Comparison of ENCODE assay signal across 11 cellular contexts in genomic region chr1:226973898-226974543, GRCh38. TPM values are rescaled to one million over a fixed set of nuclear protein-coding genes. Genes with fewer than 3 reads are reported as not detected.
DNase-seq lines count a peak whose midpoint lies in the region; ATAC-seq and TF ChIP-seq lines count a peak whose summit lies in the region.
"Had no signal": no experiment of that assay in that cellular context is flagged by ENCODE, and none has a peak within 500 bp of the region (broad histone marks: within the 10 kb centered on the region; RNA-seq: fewer than 3 reads in every experiment).

No MANE protein-coding gene starts in this region.

- H3K9ac ChIP-seq in neuronal stem cell (ENCODE audit: low read depth, low read length, poor library complexity): no peak overlapping the region

- H3K36me3 ChIP-seq in ACC112 (ENCODE audit: insufficient read depth, low read length) (peaks cover 5% of the 10 kb centered on the region), neuronal stem cell (replicated peaks in 1 of 2; ENCODE audit: control insufficient read depth in 2 of 2, insufficient read depth in 2 of 2, low read length in 2 of 2) (peaks cover 2 to 3% of the 10 kb centered on the region in 2 donors)

- H2AFZ ChIP-seq in ACC112 (ENCODE audit: low read length, unreplicated experiment): peak overlapping the region; percentile 85
- peak overlapping the region; percentile 43 for H2AFZ ChIP-seq in neuronal stem cell (ENCODE audit: low read length)

- H2BK15ac ChIP-seq in neuronal stem cell (ENCODE audit: low read length): no peak overlapping the region

- H3K79me2 ChIP-seq in ACC112 (ENCODE audit: control insufficient read depth, insufficient read depth, low read length, unreplicated experiment): no peaks in the 10 kb centered on the region

- no peak overlapping the region for H3K4ac ChIP-seq in neuronal stem cell (ENCODE audit: low read length)

- DNase-seq in RWPE1 (ENCODE audit: low spot score) (peak; percentile 47), fibroblast of the aortic adventitia (ENCODE audit: low read depth) (peak; percentile 62), neuronal stem cell (ENCODE audit: low spot score) (no peak), amniotic stem cell (lab: John Stamatoyannopoulos, UW) (no peak), NCI-H82 treated with DMSO at 0.1 percent for 48 hours (lab: John Stamatoyannopoulos, UW; ENCODE audit: unreplicated experiment) (no peak)
- DNase-seq: activated CD4-positive, alpha-beta T cell treated with anti-CD3 and anti-CD28 coated beads, Interleukin-2, amount 50 U/mL, for 1 hour; CD4-positive, CD25-positive, alpha-beta regulatory T cell; NCI-H774 had no signal

- peak overlapping the region; percentile 45 for H3K18ac ChIP-seq in neuronal stem cell (ENCODE audit: low read length)

- peak overlapping the region; percentile 8 for H2BK12ac ChIP-seq in neuronal stem cell (ENCODE audit: low read length)

- H3K27ac ChIP-seq in ACC112 (ENCODE audit: low read depth, low read length): peak overlapping the region; percentile 26; the same call in 1 of the 2 replicates
- H3K27ac ChIP-seq in RWPE1: peak overlapping the region; percentile 61
- H3K27ac ChIP-seq in neuronal stem cell (replicated peaks; ENCODE audit: low read length): no peak overlapping the region

- H3K4me3 ChIP-seq in ACC112 (ENCODE audit: low read depth, low read length): no peak overlapping the region
- H3K4me3 ChIP-seq in fibroblast of the aortic adventitia (ENCODE audit: low read depth, low read length): no peak overlapping the region
- H3K4me3 ChIP-seq in neuronal stem cell (ENCODE audit: low read length in 2 of 2): no peak overlapping the region

- no peak overlapping the region for H2BK120ac ChIP-seq in neuronal stem cell (ENCODE audit: low read depth, low read length)

- CTCF ChIA-PET in RWPE1 (lab: Yijun Ruan, JAX): interaction anchor here (0.6 to 1.4 kb wide), 2 partner anchors 10 to 425 kb away, joined by 3 to 4 read pairs; partner anchors contain the start of gene STUM

- peaks cover 5% of the 10 kb centered on the region in 2 donors for H3K9me3 ChIP-seq in neuronal stem cell (replicated peaks in 1 of 2; ENCODE audit: control insufficient read depth in 2 of 2, insufficient read depth in 1 of 2, low read depth in 1 of 2, low read length in 2 of 2)

- H3K14ac ChIP-seq in neuronal stem cell (ENCODE audit: low read length): no peak overlapping the region

- H2AK5ac ChIP-seq in neuronal stem cell (ENCODE audit: low read depth, low read length): peak overlapping the region; percentile 72

- peak overlapping the region; percentile 32 for H2BK5ac ChIP-seq in neuronal stem cell (ENCODE audit: low read length)

- H3K27me3 ChIP-seq in ACC112 (ENCODE audit: insufficient read depth, low read length): no peaks in the 10 kb centered on the region
- H3K27me3 ChIP-seq in neuronal stem cell (ENCODE audit: control insufficient read depth in 3 of 3, insufficient read depth in 3 of 3, low read depth in 1 of 3, low read length in 3 of 3): no peaks in the 10 kb centered on the region

- no peak overlapping the region for H3K4me2 ChIP-seq in neuronal stem cell (ENCODE audit: insufficient read depth, low read length, poor library complexity, severe bottlenecking)

- TF ChIP-seq CTCF in RWPE1 (conservative IDR thresholded peaks at IDR 0.05; ENCODE audit: low read depth) (no peak), fibroblast of the aortic adventitia (IDR thresholded peaks at IDR 0.05; ENCODE audit: insufficient read depth, low read length) (no peak)

- no peak overlapping the region for H3K23ac ChIP-seq in neuronal stem cell (ENCODE audit: low read depth, low read length, poor library complexity)

- POLR2A ChIA-PET in RWPE1 (lab: Yijun Ruan, JAX; ENCODE audit: low non-redundant PET): interaction anchor here (0.6 kb wide), 1 partner anchor 35 kb away, joined by 3 read pairs; no protein-coding TSS in a partner anchor

- no peak overlapping the region for H4K8ac ChIP-seq in neuronal stem cell (ENCODE audit: low read depth, low read length)

- ATAC-seq in GM21390 (IDR thresholded peaks at IDR 0.05; ENCODE audit: unreplicated experiment) (no peak), HG03432 (IDR thresholded peaks at IDR 0.05; ENCODE audit: unreplicated experiment) (no peak)

- no CpG with 5 or more reads among the region's 11 CpGs for whole genome bisulfite sequencing in neuronal stem cell (ENCODE audit: extremely low coverage in 2 of 2, insufficient read length in 2 of 2, insufficient replicate concordance in 1 of 2), 2 donors

- no peak overlapping the region for H4K91ac ChIP-seq in neuronal stem cell (ENCODE audit: low read depth, low read length, poor library complexity)

- peaks cover 5% of the 10 kb centered on the region for H3K79me1 ChIP-seq in neuronal stem cell (ENCODE audit: low read depth, low read length)

- H3K4me1 ChIP-seq in ACC112 (ENCODE audit: control insufficient read depth, insufficient read depth, low read length, unreplicated experiment): peaks cover 16% of the 10 kb centered on the region
- H3K4me1 ChIP-seq in neuronal stem cell (ENCODE audit: control insufficient read depth in 2 of 2, insufficient read depth in 1 of 2, low read depth in 1 of 2, low read length in 2 of 2): peaks cover 21 to 23% of the 10 kb centered on the region in 2 donors

RNA-seq across cellular contexts. Expression of gene COQ8A, which starts 33.9 kb away (rescaled TPM):
- total RNA-seq in fibroblast of the aortic adventitia (ENCODE audit: low replicate concordance): 8.4 and 22.3 TPM in 2 replicates
- 9.2 TPM for polyA plus RNA-seq in neuronal stem cell (2013, experiment 1 of 2)
- polyA plus RNA-seq in neuronal stem cell (2013, experiment 2 of 2): 8.8 TPM

Comparison
In these comparisons a context has a peak if more than half of its experiments do, and no peak if none do; other contexts are left out.
1. DNase-seq: peak in RWPE1 (single experiment) and fibroblast of the aortic adventitia (single experiment); none in neuronal stem cell (single experiment), amniotic stem cell (single experiment) and NCI-H82 treated with DMSO at 0.1 percent for 48 hours (single experiment).